In genomic region chr2:241049739-241050623, GRCh38 we compare ENCODE assay signal across 1 cellular context.
TF ChIP-seq lines count a peak whose summit lies in the region.

No MANE protein-coding gene starts in this region.

TF ChIP-seq in A549, 52 proteins besides CTCF, POLR2A, EP300 and RAD21 (continued from another document):
- no peak for TF ChIP-seq HMGXB4 (CRISPR knock-in tag; IDR thresholded peaks at IDR 0.05; ENCODE audit: borderline replicate concordance)
- no peak for TF ChIP-seq ZNF302 (CRISPR knock-in tag; IDR thresholded peaks at IDR 0.05)
- peak; percentile 64 for TF ChIP-seq MAFK (IDR thresholded peaks at IDR 0.05; ENCODE audit: partially characterized antibody)
- TF ChIP-seq RCOR1 (IDR thresholded peaks at IDR 0.05; ENCODE audit: low read depth, low read length): no peak
TF ChIP-seq in A549: peak in this region for 2.
